In the genomic region with DNA sequence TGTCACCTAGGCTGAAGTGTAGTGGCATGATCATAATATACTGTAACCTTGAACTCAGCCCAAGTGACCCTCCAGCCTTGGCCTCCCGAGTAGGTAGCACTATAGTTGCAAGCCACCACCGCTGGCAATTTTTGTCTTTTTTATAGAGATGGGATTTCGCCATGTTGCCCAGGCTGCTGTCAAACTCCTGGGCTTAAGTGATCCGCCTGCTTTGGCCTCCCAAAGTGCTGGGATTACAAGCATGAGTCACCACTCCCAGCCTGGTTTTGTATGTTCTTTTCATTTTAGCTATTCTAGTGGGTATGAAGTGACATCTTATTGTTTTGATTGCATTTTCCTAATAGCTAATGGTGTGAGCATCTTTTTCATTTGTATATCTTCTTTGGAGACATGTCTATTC, we compare ENCODE assay signal across 24 cellular contexts. TPM values are rescaled to one million over a fixed set of nuclear protein-coding genes. Genes with fewer than 3 reads are reported as not detected.
DNase-seq lines count a peak whose midpoint lies in the region; ATAC-seq, FAIRE-seq and TF ChIP-seq lines count a peak whose summit lies in the region.
"Had no signal": no experiment of that assay in that cellular context is flagged by ENCODE, and none has a peak within 500 bp of the region (broad histone marks: within the 10 kb centered on the region; RNA-seq: fewer than 3 reads in every experiment).

No MANE protein-coding gene starts in this region.

- TF ChIP-seq POLR2A in K562 (conservative IDR thresholded peaks at IDR 0.05): no peak

- H3K4me2 ChIP-seq in K562 (ENCODE audit: insufficient read depth, low read length): no peak overlapping the region
- H3K4me2 ChIP-seq: smooth muscle cell had no signal

- H2AFZ ChIP-seq in K562 (ENCODE audit: low read depth, low read length): no peak overlapping the region

- H3K4me3 ChIP-seq in AG10803 (ENCODE audit: low read length) (no peak overlapping the region), K562 (no peak overlapping the region), fibroblast of pulmonary artery (replicated peaks; ENCODE audit: low read depth, low read length) (no peak overlapping the region)
- H3K4me3 ChIP-seq: dorsolateral prefrontal cortex, smooth muscle cell, vagina had no signal

- FAIRE-seq in K562 (lab: Jason Lieb, UNC): no peak
- FAIRE-seq: D721Med had no signal

- 0% methylated on average over 4 of the region's 4 CpGs for WGBS in K562 (ENCODE audit: insufficient coverage, low coverage, missing lambda C conversion rate)

- no peak overlapping the region for H3K27ac ChIP-seq in K562 (ENCODE audit: extremely low read depth, low read depth, low read length)
- H3K27ac ChIP-seq: dorsolateral prefrontal cortex, epithelial cell of prostate, neutrophil, vagina had no signal

- DNase-seq in AG10803 (ENCODE audit: low read depth) (peak; percentile 15), LHCN-M2 (ENCODE audit: low read depth) (peak; percentile 48), K562 (ENCODE audit: extremely low read depth in 1 of 4, low spot score in 3 of 4) (no peak), fibroblast of pulmonary artery (ENCODE audit: low read depth) (peak; percentile 47), NCI-H1417 treated with DMSO at 0.1 percent for 48 hours (lab: John Stamatoyannopoulos, UW) (no peak), NCI-H2196 (lab: John Stamatoyannopoulos, UW; ENCODE audit: unreplicated experiment) (no peak), NCI-H69 (lab: John Stamatoyannopoulos, UW) (no peak)
- DNase-seq: activated B cell treated with CpG ODN at 0.5 μM for 24 hours; activated CD4-positive, alpha-beta memory T cell treated with anti-CD3 and anti-CD28 coated beads for 36 hours; activated gamma-delta T cell; activated naive CD8-positive, alpha-beta T cell treated with anti-CD3 and anti-CD28 coated beads, Interleukin-2, amount 50 U/mL, for 24 hours; dorsolateral prefrontal cortex; GF-D8; glutamatergic neuron; NCI-H1436; NCI-H524 treated with DMSO at 0.1 percent for 48 hours; T1000 had no signal

- no peaks in the 10 kb centered on the region for H3K9me3 ChIP-seq in K562 (replicated peaks; ENCODE audit: control insufficient read depth, insufficient read depth, low read depth, low read length)
- H3K9me3 ChIP-seq: neutrophil, vagina had no signal

- TF ChIP-seq CTCF in AG10803 (conservative IDR thresholded peaks at IDR 0.05; ENCODE audit: low read length): no peak
- TF ChIP-seq CTCF in K562 (IDR thresholded peaks at IDR 0.05 in 2 of 3, conservative IDR thresholded peaks at IDR 0.05 in 1 of 3; ENCODE audit: insufficient read depth in 2 of 3, low read depth in 1 of 3, low read length in 3 of 3): no peak
- no peak for TF ChIP-seq CTCF in fibroblast of pulmonary artery (IDR thresholded peaks at IDR 0.05; ENCODE audit: low read length, missing control alignments)

- intact Hi-C loops in K562 (cut with micrococcal nuclease): no loop called here

- H3K4me1 ChIP-seq in K562 (replicated peaks in 1 of 2; ENCODE audit: control insufficient read depth in 2 of 2, insufficient read depth in 2 of 2, low read length in 2 of 2): no peaks in the 10 kb centered on the region
- H3K4me1 ChIP-seq: vagina had no signal

- in situ Hi-C loops in K562 (cut with MboI): no loop called here

- CTCF ChIA-PET in K562 (lab: Yijun Ruan, JAX; ENCODE audit: low intra/inter-chr PET ratio): no interaction called here

- no TSS peak for BruUV-seq in K562 (replicated peaks; lab: Mats Ljungman, UMichigan)

- POLR2A ChIA-PET in K562 (lab: Yijun Ruan, JAX): interaction anchor here (0.8 kb wide), 1 partner anchor 46 kb away, joined by 3 read pairs; no protein-coding TSS in a partner anchor

- no peak for ATAC-seq in K562
- ATAC-seq in GM19455 (IDR thresholded peaks at IDR 0.05; ENCODE audit: unreplicated experiment): no peak
- ATAC-seq: activated naive CD8-positive, alpha-beta T cell treated with anti-CD3 and anti-CD28 coated beads, Interleukin-2, amount 50 U/mL, for 24 hours; stimulated activated memory B cell treated with anti-CD40 and anti-IgM and Interleukin-4, amounts not matched to agents 10 μg/mL and 1 μg/mL and 100 μg/mL, for 72 hours had no signal

- no peaks in the 10 kb centered on the region for H3K79me2 ChIP-seq in K562 (ENCODE audit: control insufficient read depth, insufficient read depth, low read length)

- H3K27me3 ChIP-seq in K562 (ENCODE audit: control insufficient read depth in 2 of 2, insufficient read depth in 2 of 2, low read length in 2 of 2): peaks cover 8 to 14% of the 10 kb centered on the region in 2 experiments; a peak in 4 of 5 replicates
- H3K27me3 ChIP-seq: dorsolateral prefrontal cortex, vagina had no signal

- H4K20me1 ChIP-seq in K562 (replicated peaks; ENCODE audit: control insufficient read depth, insufficient read depth, low read length): no peaks in the 10 kb centered on the region; the same call in 1 of the 2 replicates

- H3K9ac ChIP-seq in K562 (ENCODE audit: insufficient read depth in 1 of 2, low read depth in 2 of 2, low read length in 2 of 2): no peak overlapping the region

- H3K9me1 ChIP-seq in K562 (ENCODE audit: control insufficient read depth, insufficient read depth, low read length): no peaks in the 10 kb centered on the region

- TF ChIP-seq RAD21 in K562 (CRISPR knock-in tag; conservative IDR thresholded peaks at IDR 0.05 in 1 of 2, IDR thresholded peaks at IDR 0.05 in 1 of 2): no peak

- H3K36me3 ChIP-seq in K562 (ENCODE audit: control insufficient read depth, insufficient read depth, low read length): no peaks in the 10 kb centered on the region
- H3K36me3 ChIP-seq: neutrophil, vagina had no signal

- no peak for TF ChIP-seq EP300 in K562 (IDR thresholded peaks at IDR 0.05; ENCODE audit: low read length)

TF ChIP-seq in K562, 482 proteins besides CTCF, POLR2A, EP300 and RAD21:
- TF ChIP-seq ATF3 (IDR thresholded peaks at IDR 0.05): 0 out of 2 replicates have a peak, but pooled peaks have one; percentile 16
- TF ChIP-seq ATF3 (CRISPR knock-in tag; conservative IDR thresholded peaks at IDR 0.05): no peak
- TF ChIP-seq LARP7 (IDR thresholded peaks at IDR 0.05): no peak

RNA-seq across cellular contexts. Expression of gene EXOC6B, which starts 11.3 kb away (rescaled TPM):
- total RNA-seq in LHCN-M2 (2014; rRNA removed) (10.1 and 16.7 TPM in 2 replicates), K562 (2014; rRNA removed) (1.8 and 4.2 TPM in 2 replicates), K562 (2014; rRNA removed; fragmentation: Illumina TruSeq; extraction: Trizol) (1.9 and 2.4 TPM in 2 replicates), K562 (2015; rRNA removed; fragmentation: Illumina TruSeq; extraction: Trizol) (2.0 TPM in 2 replicates), K562 (2021) (2.3 and 2.9 TPM in 2 replicates)
- polyA plus RNA-seq in LHCN-M2 (2012): 9.0 TPM
- 2.6 and 9.1 TPM in 2 replicates for total RNA-seq in K562 (2011; cell fraction: chromatin; rRNA removed; ENCODE audit: low replicate concordance)
- total RNA-seq in K562 (2011; cell fraction: nucleolus; rRNA removed): 0.79 and 1.5 TPM in 2 replicates
- total RNA-seq in K562 (2011; cell fraction: nucleoplasm; rRNA removed): 1.7 and 2.9 TPM in 2 replicates
- polyA plus RNA-seq in K562 (2011; rRNA removed) (1.4 and 2.1 TPM in 2 replicates), K562 (2014; fragmentation: Illumina TruSeq; extraction: Trizol) (1.6 TPM in 2 replicates), K562 (2014; fragmentation: Nextera tagmentation; extraction: Ambion mirVana) (under 1 TPM; 0.28 to 0.67 TPM), K562 (2014; rRNA removed) (1.1 and 1.8 TPM in 2 replicates)
- 0.88 and 1.0 TPM in 2 replicates for polyA plus RNA-seq in K562 (2011; cell fraction: cytosol; rRNA removed)
- polyA plus RNA-seq in K562 (2011; cell fraction: nucleus; rRNA removed): 1.7 and 2.1 TPM in 2 replicates
- 1.6 and 2.5 TPM in 2 replicates for polyA plus RNA-seq in K562 (2012)
- 3.7 and 4.0 TPM in 2 replicates for polyA minus RNA-seq in K562 (2011; rRNA and poly(A)+ RNA removed)
- 1.7 and 5.1 TPM in 2 replicates for polyA minus RNA-seq in K562 (2011; cell fraction: cytosol; rRNA and poly(A)+ RNA removed)
- polyA minus RNA-seq in K562 (2011; cell fraction: nucleus; rRNA and poly(A)+ RNA removed): 2.0 and 3.9 TPM in 2 replicates

RNA-seq across cellular contexts. Expression of gene SPR, which starts 50.0 kb away (rescaled TPM):
- total RNA-seq in LHCN-M2 (2014; rRNA removed): 37.9 and 39.3 TPM in 2 replicates
- 31.6 TPM for polyA plus RNA-seq in LHCN-M2 (2012)
- 3.9 and 9.7 TPM in 2 replicates for total RNA-seq in K562 (2011; cell fraction: chromatin; rRNA removed; ENCODE audit: low replicate concordance)
- 11.7 and 12.7 TPM in 2 replicates for total RNA-seq in K562 (2011; cell fraction: nucleolus; rRNA removed)
- 11.6 and 12.0 TPM in 2 replicates for total RNA-seq in K562 (2011; cell fraction: nucleoplasm; rRNA removed)
- 38.3 and 44.2 TPM in 2 replicates for total RNA-seq in K562 (2014; rRNA removed)
- 19.9 and 26.3 TPM in 2 replicates for total RNA-seq in K562 (2014; rRNA removed; fragmentation: Illumina TruSeq; extraction: Trizol)
- total RNA-seq in K562 (2015; rRNA removed; fragmentation: Illumina TruSeq; extraction: Trizol): 23.0 and 24.1 TPM in 2 replicates
- total RNA-seq in K562 (2021): 36.5 and 38.8 TPM in 2 replicates
- 17.4 and 28.4 TPM in 2 replicates for polyA plus RNA-seq in K562 (2011; rRNA removed)
- 15.5 and 32.1 TPM in 2 replicates for polyA plus RNA-seq in K562 (2011; cell fraction: cytosol; rRNA removed)
- 7.5 and 12.4 TPM in 2 replicates for polyA plus RNA-seq in K562 (2011; cell fraction: nucleus; rRNA removed)
- 32.7 and 40.3 TPM in 2 replicates for polyA plus RNA-seq in K562 (2012)
- 21.9 and 22.0 TPM in 2 replicates for polyA plus RNA-seq in K562 (2014; fragmentation: Illumina TruSeq; extraction: Trizol)
- 1 to 10 TPM; 7.7 to 9.4 TPM for polyA plus RNA-seq in K562 (2014; fragmentation: Nextera tagmentation; extraction: Ambion mirVana)
- polyA plus RNA-seq in K562 (2014; rRNA removed): 28.5 TPM in 2 replicates
- polyA minus RNA-seq in K562 (2011; rRNA and poly(A)+ RNA removed): 10.4 and 18.1 TPM in 2 replicates
- polyA minus RNA-seq in K562 (2011; cell fraction: cytosol; rRNA and poly(A)+ RNA removed): 7.5 and 9.5 TPM in 2 replicates
- 4.0 and 4.8 TPM in 2 replicates for polyA minus RNA-seq in K562 (2011; cell fraction: nucleus; rRNA and poly(A)+ RNA removed)

Comparison
In these comparisons a context has a peak if more than half of its experiments do, and no peak if none do; other contexts are left out.
1. DNase-seq: peak in AG10803 (single experiment), LHCN-M2 (single experiment) and fibroblast of pulmonary artery (single experiment); none in K562 (0 of 4), NCI-H1417 treated with DMSO at 0.1 percent for 48 hours (single experiment), NCI-H2196 (single experiment) and NCI-H69 (single experiment).